ENCODE assay signal across 32 cellular contexts in genomic region chr12:17204289-17205054, GRCh38.
"Had no signal": no experiment of that assay in that cellular context is flagged by ENCODE, and none has a peak within 500 bp of the region (broad histone marks: within the 10 kb centered on the region; RNA-seq: fewer than 3 reads in every experiment).

No MANE protein-coding gene starts in this region.

- H3K27me3 ChIP-seq: body of pancreas, breast epithelium had no signal

- H3K36me3 ChIP-seq: breast epithelium, MG63 had no signal

- ATAC-seq: activated CD8-positive, alpha-beta T cell treated with anti-CD3 and anti-CD28 coated beads for 36 hours; activated T-cell treated with anti-CD3 and anti-CD28 coated beads, Interleukin-2, amount 50 U/mL, for 72 hours; activated T-helper 17 cell treated with anti-CD3 and anti-CD28 coated beads, Interleukin-2, amount 50 U/mL, for 72 hours; body of pancreas; Panc1 had no signal

- DNase-seq: activated CD4-positive, alpha-beta T cell treated with anti-CD3 and anti-CD28 coated beads, Interleukin-2, amount 10 ng/mL, durations not matched to agents 24 days and 14 days; activated CD4-positive, alpha-beta T cell treated with anti-CD3 and anti-CD28 coated beads, Interleukin-2, amount 50 U/mL, for 4 hours; activated CD8-positive, alpha-beta T cell treated with anti-CD3 and anti-CD28 coated beads for 36 hours; activated effector memory CD4-positive, alpha-beta T cell treated with anti-CD3 and anti-CD28 coated beads, Interleukin-2, amount 50 U/mL, for 16 hours; activated naive CD4-positive, alpha-beta T cell; activated naive CD4-positive, alpha-beta T cell treated with anti-CD3 and anti-CD28 coated beads, Interleukin-2, amount 50 U/mL, for 16 hours; activated naive CD8-positive, alpha-beta T cell treated with anti-CD3 and anti-CD28 coated beads for 36 hours; activated T-cell treated with anti-CD3 and anti-CD28 coated beads, Interleukin-2, amount 50 U/mL, for 1 hour; activated T-cell treated with anti-CD3 and anti-CD28 coated beads, Interleukin-2, amount 50 U/mL, for 72 hours; amniotic stem cell; body of pancreas; Kasumi-1; KG1; MG63; NCI-H1048; NCI-H1105 treated with DMSO at 0.1 percent for 48 hours; NCI-H1436 treated with DMSO at 0.1 percent for 48 hours; NCI-H1694 treated with DMSO at 0.1 percent for 48 hours; NCI-H2029; NCI-H345; NCI-H524 treated with DMSO at 0.1 percent for 48 hours; Right ventricle myocardium superior; SW 1271; T-helper 1 cell; T-helper 2 cell; T-helper 9 cell had no signal

- H3K4me1 ChIP-seq: body of pancreas, breast epithelium had no signal

- FAIRE-seq: astrocyte had no signal

- H3K27ac ChIP-seq: body of pancreas, breast epithelium, RWPE1, VCaP had no signal

- H3K4me3 ChIP-seq: body of pancreas, breast epithelium, MG63 had no signal

- H3K9me3 ChIP-seq: body of pancreas had no signal
